Comparison of ENCODE assay signal across 10 cellular contexts in genomic region chr2:197097578-197098366, GRCh38.
DNase-seq lines count a peak whose midpoint lies in the region; ATAC-seq and TF ChIP-seq lines count a peak whose summit lies in the region.
"Had no signal": no experiment of that assay in that cellular context is flagged by ENCODE, and none has a peak within 500 bp of the region (broad histone marks: within the 10 kb centered on the region; RNA-seq: fewer than 3 reads in every experiment).

No MANE protein-coding gene starts in this region.

- H3K27ac Mint-ChIP-seq in effector memory CD8-positive, alpha-beta T cell = peak overlapping the region; percentile 70 to 71
- H3K27ac Mint-ChIP-seq in mesothelial cell of epicardium = peak overlapping the region; percentile 80
- H3K27ac Mint-ChIP-seq: activated CD8-positive, alpha-beta memory T cell treated with anti-CD3 and anti-CD28 coated beads, Interleukin-2, amount 10 ng/mL, durations not matched to agents 7 days and 5 days had no signal

- DNase-seq in Right ventricle myocardium inferior (ENCODE audit: missing footprints) = no peak
- no peak for DNase-seq in cardiac septum (ENCODE audit: low spot score)
- no peak for DNase-seq in effector memory CD8-positive, alpha-beta T cell
- DNase-seq in mesothelial cell of epicardium (ENCODE audit: low spot score in 2 of 2, unreplicated experiment in 2 of 2) = no peak
- no peak for DNase-seq in HuH-7.5 (ENCODE audit: low spot score)
- no peak for DNase-seq in cerebellar nuclear complex (lab: John Stamatoyannopoulos, UW)
- no peak for DNase-seq in BE2C
- DNase-seq: activated CD8-positive, alpha-beta memory T cell treated with anti-CD3 and anti-CD28 coated beads, Interleukin-2, amount 10 ng/mL, durations not matched to agents 7 days and 5 days had no signal

- H3K36me3 Mint-ChIP-seq in effector memory CD8-positive, alpha-beta T cell (ENCODE audit: insufficient read depth) = peaks cover 71% of the 10 kb centered on the region
- H3K36me3 Mint-ChIP-seq in mesothelial cell of epicardium = no peaks in the 10 kb centered on the region

- no peaks in the 10 kb centered on the region for H3K36me3 ChIP-seq in BE2C

- TF ChIP-seq CTCF in mesothelial cell of epicardium (IDR thresholded peaks at IDR 0.05; ENCODE audit: unreplicated experiment) (no peak), BE2C (IDR thresholded peaks at IDR 0.05; ENCODE audit: low read depth, low read length) (no peak)

- H3K4me1 Mint-ChIP-seq in effector memory CD8-positive, alpha-beta T cell (ENCODE audit: low read depth in 2 of 2) = peaks cover 18 to 37% of the 10 kb centered on the region in 2 donors
- peaks cover 32% of the 10 kb centered on the region for H3K4me1 Mint-ChIP-seq in mesothelial cell of epicardium

- no peaks in the 10 kb centered on the region for H3K27me3 Mint-ChIP-seq in effector memory CD8-positive, alpha-beta T cell
- H3K27me3 Mint-ChIP-seq in mesothelial cell of epicardium (ENCODE audit: low read depth) = no peaks in the 10 kb centered on the region
- H3K27me3 Mint-ChIP-seq: activated CD8-positive, alpha-beta memory T cell treated with anti-CD3 and anti-CD28 coated beads, Interleukin-2, amount 10 ng/mL, durations not matched to agents 7 days and 5 days had no signal

- intact Hi-C loops in Right ventricle myocardium inferior (cut with DNase I) = no loop called here
- intact Hi-C loops in cardiac septum (cut with DNase I) = no loop called here

- peaks cover 18% of the 10 kb centered on the region for H3K4me1 ChIP-seq in BE2C

- H3K4me3 ChIP-seq in BE2C (ENCODE audit: low read depth, low read length) = no peak overlapping the region

- no peaks in the 10 kb centered on the region for H3K9me3 Mint-ChIP-seq in effector memory CD8-positive, alpha-beta T cell
- H3K9me3 Mint-ChIP-seq in mesothelial cell of epicardium = no peaks in the 10 kb centered on the region

- H3K9me3 ChIP-seq in BE2C = no peaks in the 10 kb centered on the region

- ATAC-seq in Right ventricle myocardium inferior = peak; percentile 96
- ATAC-seq in effector memory CD8-positive, alpha-beta T cell (replicated peaks) = no peak
- ATAC-seq in HG03196 (IDR thresholded peaks at IDR 0.05; ENCODE audit: unreplicated experiment) = no peak
- ATAC-seq: activated CD8-positive, alpha-beta memory T cell treated with anti-CD3 and anti-CD28 coated beads, Interleukin-2, amount 10 ng/mL, durations not matched to agents 7 days and 5 days; Panc1 had no signal

- no peaks in the 10 kb centered on the region for H3K27me3 ChIP-seq in BE2C

- no peak overlapping the region for H3K4me3 Mint-ChIP-seq in effector memory CD8-positive, alpha-beta T cell
- H3K4me3 Mint-ChIP-seq in mesothelial cell of epicardium = no peak overlapping the region
- H3K4me3 Mint-ChIP-seq: activated CD8-positive, alpha-beta memory T cell treated with anti-CD3 and anti-CD28 coated beads, Interleukin-2, amount 10 ng/mL, durations not matched to agents 7 days and 5 days had no signal
